7 cellular contexts compared by ENCODE assay signal in the genomic region with DNA sequence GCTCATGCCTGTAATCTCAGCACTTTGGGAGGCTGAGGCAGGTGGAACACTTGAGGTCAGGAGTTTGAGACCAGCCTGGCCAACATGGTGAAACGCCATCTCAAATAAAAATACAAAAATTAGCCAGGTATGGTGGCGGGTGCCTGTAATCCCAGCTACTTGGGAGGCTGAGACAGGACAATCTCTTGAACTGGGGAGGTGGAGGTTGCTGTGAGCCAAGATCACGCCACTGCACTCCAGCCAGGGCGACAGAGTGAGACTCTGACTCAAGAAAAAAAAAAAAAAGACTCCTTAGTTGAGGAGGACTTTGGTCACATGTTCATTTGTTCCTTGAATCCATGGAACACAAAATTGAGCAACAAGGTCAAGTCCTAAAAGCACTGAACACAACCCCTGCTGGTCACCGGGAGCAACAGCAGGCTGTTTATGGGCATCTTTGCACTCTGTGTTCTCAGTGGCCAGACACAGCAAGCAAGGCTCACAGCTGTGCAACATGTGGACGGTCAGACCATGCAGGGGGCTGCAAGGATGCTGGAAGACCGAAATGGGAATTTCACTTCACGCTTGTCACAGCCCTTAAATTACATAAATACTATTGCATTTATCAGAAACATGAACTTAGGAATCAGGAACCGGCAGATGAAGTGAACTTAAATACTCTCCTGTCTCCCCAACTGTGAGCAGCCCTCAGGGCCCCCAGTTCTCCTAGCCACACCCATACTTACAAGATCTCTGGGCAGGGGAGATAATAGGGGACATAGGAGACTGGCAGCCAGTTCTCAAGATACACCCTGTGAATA. TPM values are rescaled to one million over a fixed set of nuclear protein-coding genes. Genes with fewer than 3 reads are reported as not detected.
DNase-seq lines count a peak whose midpoint lies in the region; ATAC-seq, FAIRE-seq and TF ChIP-seq lines count a peak whose summit lies in the region.

No MANE protein-coding gene starts in this region.

- FAIRE-seq in HTR-8/SVneo (lab: Jason Lieb, UNC) (no peak), K562 (lab: Jason Lieb, UNC) (peak; percentile 100)

- H3K4me3 Mint-ChIP-seq in stimulated activated memory B cell treated with anti-CD40 and anti-IgM and Interleukin-4, amounts not matched to agents 10 μg/mL and 1 μg/mL and 100 μg/mL, for 72 hours, result peak overlapping the region; percentile 34

- peak; percentile 83 for ATAC-seq in K562
- peak; percentile 64 for ATAC-seq in stimulated activated memory B cell treated with anti-CD40 and anti-IgM and Interleukin-4, amounts not matched to agents 10 μg/mL and 1 μg/mL and 100 μg/mL, for 72 hours
- ATAC-seq in GM18870 (IDR thresholded peaks at IDR 0.05; ENCODE audit: unreplicated experiment), result no peak

- no peak for TF ChIP-seq EP300 in K562 (IDR thresholded peaks at IDR 0.05; ENCODE audit: low read length)

- peaks cover 29% of the 10 kb centered on the region for H3K36me3 ChIP-seq in K562 (ENCODE audit: control insufficient read depth, insufficient read depth, low read length)

- POLR2A ChIA-PET in RWPE1 (lab: Yijun Ruan, JAX; ENCODE audit: low non-redundant PET) (no interaction called here), K562 (lab: Yijun Ruan, JAX) (interaction anchor here (0.6 to 1.1 kb wide), 5 partner anchors 9 to 788 kb away, joined by 3 to 5 read pairs (median 4); no protein-coding TSS in a partner anchor)

- no peak for TF ChIP-seq POLR2A in K562 (conservative IDR thresholded peaks at IDR 0.05)

- 28% methylated on average over 9 of the region's 9 CpGs for WGBS in K562 (ENCODE audit: insufficient coverage, low coverage, missing lambda C conversion rate)

- H3K4me2 ChIP-seq in K562 (ENCODE audit: insufficient read depth, low read length), result peak overlapping the region; percentile 60

- no peak overlapping the region; a peak in 1 of 4 replicates for H3K9ac ChIP-seq in K562 (ENCODE audit: insufficient read depth in 1 of 2, low read depth in 2 of 2, low read length in 2 of 2)

- in situ Hi-C loops in K562 (cut with MboI), result no loop called here

- no peaks in the 10 kb centered on the region for H3K27me3 ChIP-seq in K562 (ENCODE audit: control insufficient read depth in 2 of 2, insufficient read depth in 2 of 2, low read length in 2 of 2)

- intact Hi-C loops in K562 (cut with micrococcal nuclease), result no loop called here

- H3K9me3 Mint-ChIP-seq in stimulated activated memory B cell treated with anti-CD40 and anti-IgM and Interleukin-4, amounts not matched to agents 10 μg/mL and 1 μg/mL and 100 μg/mL, for 72 hours, result no peaks in the 10 kb centered on the region

- no peak overlapping the region for H3K27ac ChIP-seq in RWPE1
- peak overlapping the region; percentile 42; the same call in 2 of the 3 replicates for H3K27ac ChIP-seq in K562 (ENCODE audit: extremely low read depth, low read depth, low read length)

- peaks cover 36% of the 10 kb centered on the region for H3K4me1 Mint-ChIP-seq in stimulated activated memory B cell treated with anti-CD40 and anti-IgM and Interleukin-4, amounts not matched to agents 10 μg/mL and 1 μg/mL and 100 μg/mL, for 72 hours

- H3K9me3 ChIP-seq in K562 (replicated peaks; ENCODE audit: control insufficient read depth, insufficient read depth, low read depth, low read length), result no peaks in the 10 kb centered on the region

- TF ChIP-seq CTCF in RWPE1 (conservative IDR thresholded peaks at IDR 0.05; ENCODE audit: low read depth) (peak; percentile 92), K562 (IDR thresholded peaks at IDR 0.05 in 2 of 3, conservative IDR thresholded peaks at IDR 0.05 in 1 of 3; ENCODE audit: insufficient read depth in 2 of 3, low read depth in 1 of 3, low read length in 3 of 3) (peak; percentile 81 to 86 (median 81))

- peaks cover 27% of the 10 kb centered on the region for H3K36me3 Mint-ChIP-seq in stimulated activated memory B cell treated with anti-CD40 and anti-IgM and Interleukin-4, amounts not matched to agents 10 μg/mL and 1 μg/mL and 100 μg/mL, for 72 hours

- no peak overlapping the region for H3K27ac Mint-ChIP-seq in stimulated activated memory B cell treated with anti-CD40 and anti-IgM and Interleukin-4, amounts not matched to agents 10 μg/mL and 1 μg/mL and 100 μg/mL, for 72 hours

- no peaks in the 10 kb centered on the region for H4K20me1 ChIP-seq in K562 (replicated peaks; ENCODE audit: control insufficient read depth, insufficient read depth, low read length)

- H3K79me2 ChIP-seq in K562 (ENCODE audit: control insufficient read depth, insufficient read depth, low read length), result peaks cover 19% of the 10 kb centered on the region

- H3K27me3 Mint-ChIP-seq in stimulated activated memory B cell treated with anti-CD40 and anti-IgM and Interleukin-4, amounts not matched to agents 10 μg/mL and 1 μg/mL and 100 μg/mL, for 72 hours, result peaks cover 1% of the 10 kb centered on the region

- TF ChIP-seq RAD21 in K562 (CRISPR knock-in tag; conservative IDR thresholded peaks at IDR 0.05 in 1 of 2, IDR thresholded peaks at IDR 0.05 in 1 of 2), result peak; percentile 28 to 40; a peak in 2 of 4 replicates

- H3K9me1 ChIP-seq in K562 (ENCODE audit: control insufficient read depth, insufficient read depth, low read length), result no peaks in the 10 kb centered on the region

- DNase-seq in ELF-1 (ENCODE audit: low read depth, low spot score), result peak; percentile 55
- peak; percentile 65 for DNase-seq in HTR-8/SVneo (ENCODE audit: insufficient read length, low spot score)
- peak; percentile 89 for DNase-seq in RWPE1 (ENCODE audit: low spot score)
- peak; percentile 66 to 86 (median 74) for DNase-seq in K562 (ENCODE audit: extremely low read depth in 1 of 4, low spot score in 3 of 4)
- peak; percentile 81 for DNase-seq in islet precursor cell

- no peak overlapping the region for H3K4me3 ChIP-seq in K562

- CTCF ChIA-PET in RWPE1 (lab: Yijun Ruan, JAX) (interaction anchor here (0.6 to 1.6 kb wide), 12 partner anchors 10 to 1840 kb away, joined by 3 to 8 read pairs (median 4); no protein-coding TSS in a partner anchor), K562 (lab: Yijun Ruan, JAX; ENCODE audit: low intra/inter-chr PET ratio) (no interaction called here)

- BruUV-seq in K562 (replicated peaks; lab: Mats Ljungman, UMichigan), result TSS peak; percentile 26

- H2AFZ ChIP-seq in K562 (ENCODE audit: low read depth, low read length), result peak overlapping the region; percentile 36; the same call in 1 of the 2 replicates

- H3K4me1 ChIP-seq in K562 (replicated peaks in 1 of 2; ENCODE audit: control insufficient read depth in 2 of 2, insufficient read depth in 2 of 2, low read length in 2 of 2), result peaks cover 33 to 56% of the 10 kb centered on the region in 2 experiments; a peak in 4 of 5 replicates

RNA-seq across cellular contexts. Expression of a gene that starts 2.8 kb away (rescaled TPM):
- 36.0 and 113 TPM in 2 replicates for total RNA-seq in K562 (2011; cell fraction: chromatin; rRNA removed; ENCODE audit: low replicate concordance)
- 65.4 and 76.9 TPM in 2 replicates for total RNA-seq in K562 (2011; cell fraction: nucleolus; rRNA removed)
- total RNA-seq in K562 (2011; cell fraction: nucleoplasm; rRNA removed), result 49.2 and 52.3 TPM in 2 replicates
- 20.7 and 23.6 TPM in 2 replicates for total RNA-seq in K562 (2014; rRNA removed)
- 6.3 and 9.4 TPM in 2 replicates for total RNA-seq in K562 (2014; rRNA removed; fragmentation: Illumina TruSeq; extraction: Trizol)
- total RNA-seq in K562 (2015; rRNA removed; fragmentation: Illumina TruSeq; extraction: Trizol), result 13.7 and 15.3 TPM in 2 replicates
- total RNA-seq in K562 (2021), result 24.6 and 25.8 TPM in 2 replicates
- 10.1 and 20.2 TPM in 2 replicates for polyA plus RNA-seq in K562 (2011; rRNA removed)
- 19.0 and 25.7 TPM in 2 replicates for polyA plus RNA-seq in K562 (2011; cell fraction: cytosol; rRNA removed)
- 44.6 and 60.7 TPM in 2 replicates for polyA plus RNA-seq in K562 (2011; cell fraction: nucleus; rRNA removed)
- 11.5 and 21.9 TPM in 2 replicates for polyA plus RNA-seq in K562 (2012)
- polyA plus RNA-seq in K562 (2014; fragmentation: Illumina TruSeq; extraction: Trizol), result 17.8 and 18.8 TPM in 2 replicates
- polyA plus RNA-seq in K562 (2014; fragmentation: Nextera tagmentation; extraction: Ambion mirVana), result 1 to 10 TPM in 1 of 2 experiments, under 1 TPM in 1; 0.55 to 1.6 TPM
- 16.1 and 20.6 TPM in 2 replicates for polyA plus RNA-seq in K562 (2014; rRNA removed)
- polyA minus RNA-seq in K562 (2011; rRNA and poly(A)+ RNA removed), result 12.7 and 14.4 TPM in 2 replicates
- polyA minus RNA-seq in K562 (2011; cell fraction: cytosol; rRNA and poly(A)+ RNA removed), result 12.8 and 20.2 TPM in 2 replicates
- polyA minus RNA-seq in K562 (2011; cell fraction: nucleus; rRNA and poly(A)+ RNA removed), result 24.2 and 31.3 TPM in 2 replicates

RNA-seq across cellular contexts. Expression of a gene that starts 39.9 kb away (rescaled TPM):
- 62.0 and 176 TPM in 2 replicates for total RNA-seq in K562 (2011; cell fraction: chromatin; rRNA removed; ENCODE audit: low replicate concordance)
- 78.8 and 97.7 TPM in 2 replicates for total RNA-seq in K562 (2011; cell fraction: nucleolus; rRNA removed)
- total RNA-seq in K562 (2011; cell fraction: nucleoplasm; rRNA removed), result 55.4 and 58.4 TPM in 2 replicates
- total RNA-seq in K562 (2014; rRNA removed), result 27.1 and 36.2 TPM in 2 replicates
- 9.4 and 12.0 TPM in 2 replicates for total RNA-seq in K562 (2014; rRNA removed; fragmentation: Illumina TruSeq; extraction: Trizol)
- 25.8 and 25.9 TPM in 2 replicates for total RNA-seq in K562 (2015; rRNA removed; fragmentation: Illumina TruSeq; extraction: Trizol)
- total RNA-seq in K562 (2021), result 28.6 and 37.3 TPM in 2 replicates
- polyA plus RNA-seq in K562 (2011; rRNA removed), result 40.3 and 45.9 TPM in 2 replicates
- 34.7 and 62.2 TPM in 2 replicates for polyA plus RNA-seq in K562 (2011; cell fraction: cytosol; rRNA removed)
- polyA plus RNA-seq in K562 (2011; cell fraction: nucleus; rRNA removed), result 170 and 326 TPM in 2 replicates
- polyA plus RNA-seq in K562 (2012), result 26.3 and 47.2 TPM in 2 replicates
- polyA plus RNA-seq in K562 (2014; fragmentation: Illumina TruSeq; extraction: Trizol), result 28.7 and 34.9 TPM in 2 replicates
- polyA plus RNA-seq in K562 (2014; fragmentation: Nextera tagmentation; extraction: Ambion mirVana), result 1 to 10 TPM in 1 of 2 experiments, under 1 TPM in 1; 0.75 to 2.4 TPM
- 39.5 and 43.3 TPM in 2 replicates for polyA plus RNA-seq in K562 (2014; rRNA removed)
- 12.0 and 17.4 TPM in 2 replicates for polyA minus RNA-seq in K562 (2011; rRNA and poly(A)+ RNA removed)
- 13.6 and 18.5 TPM in 2 replicates for polyA minus RNA-seq in K562 (2011; cell fraction: cytosol; rRNA and poly(A)+ RNA removed)
- 30.2 and 36.5 TPM in 2 replicates for polyA minus RNA-seq in K562 (2011; cell fraction: nucleus; rRNA and poly(A)+ RNA removed)

RNA-seq across cellular contexts. Expression of a gene that starts 48.1 kb away (rescaled TPM):
- total RNA-seq in K562 (2011; cell fraction: chromatin; rRNA removed; ENCODE audit: low replicate concordance), result not detected in 2 replicates
- not detected in 2 replicates for total RNA-seq in K562 (2011; cell fraction: nucleolus; rRNA removed)
- not detected in 2 replicates for total RNA-seq in K562 (2011; cell fraction: nucleoplasm; rRNA removed)
- total RNA-seq in K562 (2014; rRNA removed), result not detected in 2 replicates
- not detected in 2 replicates for total RNA-seq in K562 (2014; rRNA removed; fragmentation: Illumina TruSeq; extraction: Trizol)
- total RNA-seq in K562 (2015; rRNA removed; fragmentation: Illumina TruSeq; extraction: Trizol), result not detected in 2 replicates
- total RNA-seq in K562 (2021), result not detected in 2 replicates
- polyA plus RNA-seq in K562 (2011; rRNA removed), result 0.12 TPM in 1 of 2 replicates, not detected in the other
- polyA plus RNA-seq in K562 (2011; cell fraction: cytosol; rRNA removed), result not detected in 2 replicates
- polyA plus RNA-seq in K562 (2011; cell fraction: nucleus; rRNA removed), result 0.21 TPM in 1 of 2 replicates, not detected in the other
- polyA plus RNA-seq in K562 (2012), result not detected in 2 replicates
- polyA plus RNA-seq in K562 (2014; fragmentation: Illumina TruSeq; extraction: Trizol), result not detected in 2 replicates
- not detected for polyA plus RNA-seq in K562 (2014; fragmentation: Nextera tagmentation; extraction: Ambion mirVana)
- not detected in 2 replicates for polyA plus RNA-seq in K562 (2014; rRNA removed)
- not detected in 2 replicates for polyA minus RNA-seq in K562 (2011; rRNA and poly(A)+ RNA removed)
- not detected in 2 replicates for polyA minus RNA-seq in K562 (2011; cell fraction: cytosol; rRNA and poly(A)+ RNA removed)
- polyA minus RNA-seq in K562 (2011; cell fraction: nucleus; rRNA and poly(A)+ RNA removed), result not detected in 2 replicates
